In the genomic region with DNA sequence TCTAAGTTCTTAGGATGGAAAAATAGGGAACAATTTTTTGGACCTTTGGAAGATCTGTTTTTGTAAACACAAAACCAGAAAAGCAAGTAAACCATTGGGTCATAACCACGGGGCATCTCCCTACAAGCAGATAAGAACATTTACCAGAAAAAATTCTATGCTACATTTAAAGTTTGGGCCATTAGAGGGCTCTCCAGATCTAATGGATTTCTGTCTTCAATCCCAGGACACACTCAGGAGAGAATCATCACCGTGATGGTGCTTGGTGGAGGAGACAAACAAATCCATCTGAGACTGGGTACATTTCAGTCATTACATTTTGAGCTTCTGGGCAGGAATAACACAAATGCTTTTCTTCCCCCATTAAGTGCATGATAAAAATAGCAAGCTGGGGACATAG, we compare ENCODE assay signal across 8 cellular contexts.
DNase-seq lines count a peak whose midpoint lies in the region.

No MANE protein-coding gene starts in this region.

- H3K36me3 Mint-ChIP-seq in activated T-cell treated with anti-CD3 and anti-CD28 coated beads, Interleukin-2, amount 50 U/mL, for 24 hours (ENCODE audit: low read depth) = no peaks in the 10 kb centered on the region

- no peak overlapping the region for H3K27ac Mint-ChIP-seq in activated T-cell treated with anti-CD3 and anti-CD28 coated beads, Interleukin-2, amount 50 U/mL, for 24 hours

- peaks cover 19% of the 10 kb centered on the region for H3K27me3 Mint-ChIP-seq in activated T-cell treated with anti-CD3 and anti-CD28 coated beads, Interleukin-2, amount 50 U/mL, for 24 hours

- DNase-seq in NCI-H2107 treated with DMSO at 0.1 percent for 48 hours (lab: John Stamatoyannopoulos, UW; ENCODE audit: unreplicated experiment) (peak; percentile 12), NCI-H2107 (lab: John Stamatoyannopoulos, UW) (no peak), NCI-H446 treated with DMSO at 0.1 percent for 48 hours (lab: John Stamatoyannopoulos, UW) (peak; percentile 66), fibroblast of gingiva (ENCODE audit: low read depth) (peak; percentile 55), renal cortical epithelial cell (ENCODE audit: low read depth) (peak; percentile 15), NAMALWA (ENCODE audit: low spot score) (no peak)
- DNase-seq in activated T-cell treated with anti-CD3 and anti-CD28 coated beads, Interleukin-2, amount 50 U/mL, for 24 hours = no peak
- DNase-seq in activated CD4-positive, alpha-beta T cell treated with anti-CD3 and anti-CD28 coated beads, Interleukin-2, amount 50 U/mL, for 1 hour = no peak

- peaks cover 6% of the 10 kb centered on the region for H3K4me1 Mint-ChIP-seq in activated T-cell treated with anti-CD3 and anti-CD28 coated beads, Interleukin-2, amount 50 U/mL, for 24 hours (ENCODE audit: low read depth)

- no peaks in the 10 kb centered on the region for H3K9me3 Mint-ChIP-seq in activated T-cell treated with anti-CD3 and anti-CD28 coated beads, Interleukin-2, amount 50 U/mL, for 24 hours

- H3K4me3 Mint-ChIP-seq in activated T-cell treated with anti-CD3 and anti-CD28 coated beads, Interleukin-2, amount 50 U/mL, for 24 hours = no peak overlapping the region

Comparison
In these comparisons a context has a peak if more than half of its experiments do, and no peak if none do; other contexts are left out.
1. DNase-seq: peak in NCI-H2107 treated with DMSO at 0.1 percent for 48 hours (single experiment), NCI-H446 treated with DMSO at 0.1 percent for 48 hours (single experiment), fibroblast of gingiva (single experiment) and renal cortical epithelial cell (single experiment); none in NCI-H2107 (single experiment), activated T-cell treated with anti-CD3 and anti-CD28 coated beads, Interleukin-2, amount 50 U/mL, for 24 hours (single experiment), NAMALWA (single experiment) and activated CD4-positive, alpha-beta T cell treated with anti-CD3 and anti-CD28 coated beads, Interleukin-2, amount 50 U/mL, for 1 hour (single experiment).